Comparison of ENCODE assay signal across 16 cellular contexts in the genomic region with DNA sequence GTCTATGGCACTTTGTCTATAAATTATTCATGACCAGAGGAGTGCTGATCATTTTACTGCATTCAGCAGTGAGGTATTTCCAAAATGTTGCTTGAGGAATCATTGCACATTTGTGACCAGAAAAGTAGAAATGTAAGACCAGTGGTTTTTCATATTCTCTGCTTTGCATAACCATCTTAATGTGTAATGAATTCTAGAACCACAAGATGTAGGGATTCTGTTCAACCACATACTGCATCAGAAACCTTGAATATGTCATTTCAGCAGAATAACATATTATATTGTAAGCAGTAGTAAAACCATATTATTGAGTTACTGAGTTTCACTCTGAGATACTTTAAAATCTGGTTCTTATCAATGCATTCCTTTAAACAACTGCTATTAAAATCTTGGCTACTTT.
A peak's percentile ranks its signal among the peaks of the same experiment; 100 is the strongest.
DNase-seq lines count a peak whose midpoint lies in the region; ATAC-seq and TF ChIP-seq lines count a peak whose summit lies in the region.
"Had no signal": no experiment of that assay in that cellular context is flagged by ENCODE, and none has a peak within 500 bp of the region (broad histone marks: within the 10 kb centered on the region; RNA-seq: fewer than 3 reads in every experiment).

No MANE protein-coding gene starts in this region.

- H2AFZ ChIP-seq in Karpas-422 (ENCODE audit: low read length) = no peak overlapping the region

- no peak overlapping the region for H3K4me3 ChIP-seq in tibial artery
- no peak overlapping the region for H3K4me3 ChIP-seq in Karpas-422 (ENCODE audit: low read length)
- H3K4me3 ChIP-seq: BLaER1 treated with 17β-estradiol and CSF1 and Interleukin-3, amounts not matched to agents 10 nM and 100 nM had no signal

- no peaks in the 10 kb centered on the region for H3K9me2 ChIP-seq in Karpas-422 (replicated peaks; ENCODE audit: insufficient read depth, low read length)

- DNase-seq in tibial artery (no peak), activated gamma-delta T cell (lab: John Stamatoyannopoulos, UW) (no peak), Karpas-422 (no peak), HUDEP-2 (lab: John Stamatoyannopoulos, UW; ENCODE audit: unreplicated experiment in 76 of 76) (no peak)
- DNase-seq: activated CD4-positive, alpha-beta memory T cell treated with anti-CD3 and anti-CD28 coated beads, Interleukin-2, amount 10 ng/mL, durations not matched to agents 7 days and 5 days; activated naive CD4-positive, alpha-beta T cell treated with Interleukin-2 at 50 U/mL for 16 hours; naive thymus-derived CD8-positive, alpha-beta T cell; NCI-H1092 treated with DMSO at 0.1 percent for 48 hours had no signal

- H3K4me1 ChIP-seq in tibial artery (no peaks in the 10 kb centered on the region), Karpas-422 (ENCODE audit: low read length) (no peaks in the 10 kb centered on the region)
- H3K4me1 ChIP-seq: BLaER1 treated with 17β-estradiol and CSF1 and Interleukin-3, amounts not matched to agents 10 nM and 100 nM had no signal

- no peak overlapping the region for H3K27ac ChIP-seq in tibial artery
- H3K27ac ChIP-seq in Karpas-422 (ENCODE audit: low read length) = no peak overlapping the region
- H3K27ac ChIP-seq: BLaER1 treated with 17β-estradiol and CSF1 and Interleukin-3, amounts not matched to agents 10 nM and 100 nM had no signal

- H3K36me3 ChIP-seq in tibial artery (no peaks in the 10 kb centered on the region), Karpas-422 (ENCODE audit: insufficient read depth, low read length) (no peaks in the 10 kb centered on the region)
- H3K36me3 ChIP-seq: BLaER1 treated with 17β-estradiol and CSF1 and Interleukin-3, amounts not matched to agents 10 nM and 100 nM had no signal

- no peaks in the 10 kb centered on the region for H3K79me2 ChIP-seq in Karpas-422 (ENCODE audit: low read length)

- no peak for TF ChIP-seq CTCF in tibial artery (IDR thresholded peaks at IDR 0.05)

- intact Hi-C loops in tibial artery (cut with DNase I; ENCODE audit: low total_unique reads) = no loop called here

- H4K20me1 ChIP-seq in Karpas-422 (ENCODE audit: insufficient read depth, low read depth, low read length) = no peaks in the 10 kb centered on the region
- H4K20me1 ChIP-seq: BLaER1 treated with 17β-estradiol and CSF1 and Interleukin-3, amounts not matched to agents 10 nM and 100 nM had no signal

- H3K4me2 ChIP-seq in Karpas-422 (ENCODE audit: low read depth, low read length, poor library complexity, severe bottlenecking) = no peak overlapping the region
- H3K4me2 ChIP-seq: BLaER1 treated with 17β-estradiol and CSF1 and Interleukin-3, amounts not matched to agents 10 nM and 100 nM had no signal

- H3K9me3 ChIP-seq in tibial artery = no peaks in the 10 kb centered on the region
- peaks cover 24% of the 10 kb centered on the region for H3K9me3 ChIP-seq in Karpas-422 (ENCODE audit: low read length)
- H3K9me3 ChIP-seq: BLaER1 treated with 17β-estradiol and CSF1 and Interleukin-3, amounts not matched to agents 10 nM and 100 nM had no signal

- peak; percentile 87 for ATAC-seq in GM19023 (IDR thresholded peaks at IDR 0.05; ENCODE audit: unreplicated experiment)
- peak; percentile 80 for ATAC-seq in GM21717 (IDR thresholded peaks at IDR 0.05; ENCODE audit: unreplicated experiment)
- ATAC-seq in HG03060 (IDR thresholded peaks at IDR 0.05; ENCODE audit: low read depth, unreplicated experiment) = peak; percentile 85
- peak; percentile 61 for ATAC-seq in HG03575 (IDR thresholded peaks at IDR 0.05; ENCODE audit: extremely low read depth, insufficient number of reproducible peaks, low FRiP score, unreplicated experiment)
- ATAC-seq: left lobe of liver; naive thymus-derived CD8-positive, alpha-beta T cell; Right ventricle myocardium inferior; sciatic nerve had no signal

- no peaks in the 10 kb centered on the region for H3K27me3 ChIP-seq in tibial artery
- H3K27me3 ChIP-seq in Karpas-422 (ENCODE audit: low read length) = no peaks in the 10 kb centered on the region
- H3K27me3 ChIP-seq: BLaER1 treated with 17β-estradiol and CSF1 and Interleukin-3, amounts not matched to agents 10 nM and 100 nM had no signal

- no peak overlapping the region for H3K9ac ChIP-seq in Karpas-422 (ENCODE audit: low read length)
- H3K9ac ChIP-seq: BLaER1 treated with 17β-estradiol and CSF1 and Interleukin-3, amounts not matched to agents 10 nM and 100 nM had no signal
